Comparison of ENCODE assay signal across 7 cellular contexts in genomic region chr11:72266960-72267359, GRCh38. TPM values are rescaled to one million over a fixed set of nuclear protein-coding genes. Genes with fewer than 3 reads are reported as not detected.
"Had no signal": no experiment of that assay in that cellular context is flagged by ENCODE, and none has a peak within 500 bp of the region (broad histone marks: within the 10 kb centered on the region; RNA-seq: fewer than 3 reads in every experiment).

No MANE protein-coding gene starts in this region.

RNA-seq across cellular contexts. Expression of gene PHOX2A, which starts 23.0 kb away (rescaled TPM):
- total RNA-seq: GM23248, H4, HFFc6, HT1080, IMR-90, K562 had no signal
- polyA plus RNA-seq: GM23248, IMR-90, K562 had no signal

RNA-seq across cellular contexts. Expression of gene FOLR2, which starts 50.4 kb away (rescaled TPM):
- total RNA-seq: GM23248, H4, H7, HFFc6, HT1080, IMR-90, K562 had no signal
- polyA plus RNA-seq: GM23248, IMR-90 had no signal
